Comparison of ENCODE assay signal across 17 cellular contexts in the genomic region with DNA sequence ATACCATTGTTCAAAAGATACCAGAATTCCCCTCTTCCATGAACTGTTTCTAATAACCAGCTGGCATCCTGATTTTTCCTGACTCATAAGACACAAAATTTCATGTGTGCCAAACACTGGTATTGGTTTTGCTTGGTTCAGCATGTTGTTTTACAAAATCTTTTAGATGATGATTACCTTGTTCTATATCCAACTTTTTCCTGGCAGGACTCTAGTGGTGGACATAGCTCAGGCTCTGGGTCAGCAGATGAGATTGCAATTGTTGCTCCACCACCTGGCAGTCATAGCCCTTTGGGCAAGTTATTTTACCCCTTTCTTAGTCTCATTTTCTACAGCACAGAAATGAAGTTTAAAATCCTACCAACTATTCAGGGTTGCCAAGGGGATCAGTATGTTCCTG. TPM values are rescaled to one million over a fixed set of nuclear protein-coding genes. Genes with fewer than 3 reads are reported as not detected.
DNase-seq lines count a peak whose midpoint lies in the region; ATAC-seq and TF ChIP-seq lines count a peak whose summit lies in the region.
"Had no signal": no experiment of that assay in that cellular context is flagged by ENCODE, and none has a peak within 500 bp of the region (broad histone marks: within the 10 kb centered on the region; RNA-seq: fewer than 3 reads in every experiment).

No MANE protein-coding gene starts in this region.

- TF ChIP-seq CTCF in cardiac fibroblast (IDR thresholded peaks at IDR 0.05; ENCODE audit: low read depth, low read length) (no peak), endothelial cell (IDR thresholded peaks at IDR 0.05; ENCODE audit: unreplicated experiment) (no peak)

- H3K27me3 Mint-ChIP-seq in naive B cell (no peaks in the 10 kb centered on the region), endothelial cell (ENCODE audit: unreplicated experiment) (peaks cover 1% of the 10 kb centered on the region)
- H3K27me3 Mint-ChIP-seq: dendritic cell treated with granulocyte-macrophage colony-stimulating factor and Interleukin-4, amounts not matched to agents 40 ng/mL and 50 ng/mL, for 4 days; progenitor cell of endocrine pancreas had no signal

- peaks cover 53 to 62% of the 10 kb centered on the region in 2 donors for H3K36me3 Mint-ChIP-seq in naive B cell
- H3K36me3 Mint-ChIP-seq in endothelial cell (ENCODE audit: low read depth, unreplicated experiment), result peaks cover 18% of the 10 kb centered on the region

- DNase-seq in AG20443 (ENCODE audit: low spot score) (peak; percentile 56), GM03348 (ENCODE audit: low spot score) (peak; percentile 40), cardiac fibroblast (ENCODE audit: low read depth in 2 of 2) (peak; percentile 33 to 59), naive B cell (no peak), endothelial cell (ENCODE audit: low spot score) (no peak)
- DNase-seq: activated gamma-delta T cell treated with Interleukin-2 at 50 U/mL for 16 hours, H7, heart left ventricle, lower lobe of right lung, NCI-H1436 treated with DMSO at 0.1 percent for 48 hours, NCI-H69 had no signal

- H3K4me3 Mint-ChIP-seq in naive B cell (peak overlapping the region; percentile 11 to 100 (median 72)), endothelial cell (ENCODE audit: unreplicated experiment) (no peak overlapping the region)

- ATAC-seq in naive B cell (ENCODE audit: low read depth in 2 of 2) (no peak), GM18511 (IDR thresholded peaks at IDR 0.05; ENCODE audit: unreplicated experiment) (no peak), HG03439 (IDR thresholded peaks at IDR 0.05; ENCODE audit: unreplicated experiment) (no peak)
- ATAC-seq: heart left ventricle, lower lobe of right lung, Right ventricle myocardium inferior had no signal

- peak overlapping the region in 5 of 6 donors; percentile 38 to 77 (median 54) for H3K27ac Mint-ChIP-seq in naive B cell
- H3K27ac Mint-ChIP-seq in endothelial cell (ENCODE audit: unreplicated experiment), result no peak overlapping the region
- H3K27ac Mint-ChIP-seq: progenitor cell of endocrine pancreas had no signal

- no peaks in the 10 kb centered on the region for H3K9me3 Mint-ChIP-seq in naive B cell
- no peaks in the 10 kb centered on the region for H3K9me3 Mint-ChIP-seq in endothelial cell (ENCODE audit: unreplicated experiment)
- H3K9me3 Mint-ChIP-seq: dendritic cell treated with granulocyte-macrophage colony-stimulating factor and Interleukin-4, amounts not matched to agents 40 ng/mL and 50 ng/mL, for 4 days had no signal

- H3K4me3 ChIP-seq in cardiac fibroblast (replicated peaks in 1 of 2; ENCODE audit: low read depth in 2 of 2, low read length in 2 of 2), result no peak overlapping the region

- peaks cover 71 to 88% (median 77%) of the 10 kb centered on the region in 3 donors for H3K4me1 Mint-ChIP-seq in naive B cell
- peaks cover 12% of the 10 kb centered on the region for H3K4me1 Mint-ChIP-seq in endothelial cell (ENCODE audit: unreplicated experiment)

RNA-seq across cellular contexts. Expression of gene TRIM38, which starts 6.2 kb away (rescaled TPM):
- 10 to 100 TPM in 5 of 6 donors, 1 to 10 TPM in 1; 8.4 to 25.9 (median 19.5) TPM for polyA plus RNA-seq in naive B cell (ENCODE audit: low read depth in 6 of 6)
- total RNA-seq in endothelial cell (ENCODE audit: unreplicated experiment), result 3.8 TPM

RNA-seq across cellular contexts. Expression of gene SLC17A2, which starts 38.3 kb away (rescaled TPM):
- not detected for polyA plus RNA-seq in naive B cell (ENCODE audit: low read depth in 6 of 6)
- total RNA-seq in endothelial cell (ENCODE audit: unreplicated experiment), result not detected
- total RNA-seq: H7, heart left ventricle, HT-29, lower lobe of right lung, progenitor cell of endocrine pancreas, Right ventricle myocardium inferior had no signal
- polyA plus RNA-seq: heart left ventricle had no signal

Comparison
In these comparisons a context has a peak if more than half of its experiments do, and no peak if none do; other contexts are left out.
1. DNase-seq: peak in AG20443 (single experiment), GM03348 (single experiment) and cardiac fibroblast (2 of 2); none in naive B cell (single experiment) and endothelial cell (single experiment).